Comparison of ENCODE assay signal across 8 cellular contexts in the genomic region with DNA sequence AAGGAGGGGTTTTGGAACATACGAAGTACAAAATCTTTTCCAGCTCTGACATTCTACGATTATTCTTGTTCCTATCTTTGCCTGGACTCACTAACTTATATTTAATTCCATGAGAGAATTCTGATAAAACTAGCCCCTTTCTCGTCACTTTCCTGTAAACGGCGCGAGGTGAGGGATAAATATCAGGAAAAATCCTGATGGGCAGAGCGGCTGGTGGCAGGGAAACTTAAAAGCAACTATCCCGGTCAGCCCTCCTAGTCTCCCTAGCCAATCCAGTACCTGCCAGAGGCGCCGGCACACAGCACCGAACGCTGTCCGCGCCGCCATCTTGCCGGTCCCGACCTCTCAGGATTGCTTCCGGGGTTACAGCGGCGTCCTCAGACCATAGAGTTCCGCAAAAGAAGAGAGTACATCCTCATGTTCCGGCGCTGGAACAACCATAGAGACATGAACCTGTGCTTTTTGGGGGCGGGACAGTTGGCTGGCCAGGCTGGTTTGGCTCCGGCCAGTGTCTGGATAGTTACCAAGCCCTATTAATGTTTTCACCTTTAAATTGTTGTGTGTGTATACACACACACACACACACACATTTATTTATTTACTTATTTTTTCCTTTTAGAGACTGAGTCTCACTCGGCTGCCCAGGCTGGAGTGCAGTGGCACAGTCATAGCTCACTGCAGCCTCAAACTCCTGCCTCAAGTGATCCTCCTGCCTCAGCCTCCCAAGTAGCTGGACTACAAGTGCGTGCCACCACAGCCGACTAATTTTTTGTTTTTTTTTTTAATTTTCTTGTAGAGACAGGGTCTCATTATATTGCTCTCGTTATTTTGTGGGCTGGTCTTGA. TPM values are rescaled to one million over a fixed set of nuclear protein-coding genes. Genes with fewer than 3 reads are reported as not detected.
DNase-seq lines count a peak whose midpoint lies in the region; ATAC-seq and TF ChIP-seq lines count a peak whose summit lies in the region.

A gene (minus strand): TSS at position 339 of the 845 bp plus-strand sequence. CDS start 12 bp downstream, at position 327.

- peak within 1 kb of the TSS; percentile 51 for H4K91ac ChIP-seq in trophoblast cell (ENCODE audit: low read depth, low read length)

- H3K4me1 ChIP-seq in adipocyte (ENCODE audit: control insufficient read depth, insufficient read depth, low read length), result peaks cover 20% of the 10 kb centered on the region
- no peaks in the 10 kb centered on the region for H3K4me1 ChIP-seq in trophoblast cell (ENCODE audit: control insufficient read depth in 1 of 2, insufficient read depth in 2 of 2, low read length in 2 of 2)
- H3K4me1 ChIP-seq in transverse colon, result peaks cover 5 to 26% (median 9%) of the 10 kb centered on the region in 4 donors

- intact Hi-C loops in cardiac septum (cut with DNase I), result loop anchor here (1.0 to 5.0 kb wide), 3 partner anchors 295 to 430 kb away; a partner anchor contains a TSS
- intact Hi-C loops in transverse colon (cut with DNase I; ENCODE audit: low total_unique reads), result no loop called here

- DNase-seq in NCI-H1436 (lab: John Stamatoyannopoulos, UW) (peak; percentile 91), T follicular helper cell (ENCODE audit: low read depth) (peak; percentile 87), adipocyte (ENCODE audit: low read depth) (peak; percentile 97), cardiac septum (ENCODE audit: low spot score) (peak; percentile 97), trophoblast cell (peak; percentile 96 to 97), transverse colon (peak; percentile 93)

- no peaks in the 10 kb centered on the region for H3K79me2 ChIP-seq in trophoblast cell (ENCODE audit: control insufficient read depth, insufficient read depth, low read length, poor library complexity)

- ATAC-seq in HG02798 (IDR thresholded peaks at IDR 0.05; ENCODE audit: poor library complexity, unreplicated experiment), result peak; percentile 97

- H3K9me3 ChIP-seq in adipocyte (ENCODE audit: control insufficient read depth, low read length) (no peaks in the 10 kb centered on the region), trophoblast cell (ENCODE audit: insufficient read depth, low read depth, low read length) (peaks cover 1% of the 10 kb centered on the region), transverse colon (no peaks in the 10 kb centered on the region)

- peak within 1 kb of the TSS; percentile 98 for H2AFZ ChIP-seq in trophoblast cell (ENCODE audit: insufficient read depth, low read length, poor library complexity)

- TF ChIP-seq EP300 in transverse colon (IDR thresholded peaks at IDR 0.05; ENCODE audit: low read depth), result no peak

- H4K12ac ChIP-seq in trophoblast cell (ENCODE audit: low read depth, low read length), result peak within 1 kb of the TSS; percentile 93

- H3K14ac ChIP-seq in trophoblast cell (ENCODE audit: low read length), result peak within 1 kb of the TSS; percentile 78

- no peak for TF ChIP-seq CTCF in GM12875 (IDR thresholded peaks at IDR 0.05; ENCODE audit: borderline replicate concordance, insufficient read depth, low read depth, low read length)
- no peak for TF ChIP-seq CTCF in transverse colon (IDR thresholded peaks at IDR 0.05)

- no peak within 1 kb of the TSS for H3K23ac ChIP-seq in trophoblast cell (ENCODE audit: low read length)

- H3K27ac ChIP-seq in trophoblast cell (ENCODE audit: low read depth, low read length) (peak within 1 kb of the TSS; percentile 75), transverse colon (peak within 1 kb of the TSS; percentile 78 to 91 (median 85))

- H3K36me3 ChIP-seq in adipocyte (ENCODE audit: control insufficient read depth, insufficient read depth, low read length, severe bottlenecking) (peaks cover 15% of the 10 kb centered on the region), trophoblast cell (ENCODE audit: control insufficient read depth in 1 of 2, insufficient read depth in 2 of 2, low read length in 2 of 2) (peaks cover 4 to 5% of the 10 kb centered on the region in 2 experiments), transverse colon (peaks cover 0 to 15% (median 7%) of the 10 kb centered on the region in 4 donors)

- H3K18ac ChIP-seq in trophoblast cell (ENCODE audit: low read length), result no peak within 1 kb of the TSS

- H3K4me2 ChIP-seq in trophoblast cell (ENCODE audit: low read length), result peak within 1 kb of the TSS; percentile 98

- no CpG with 5 or more reads among the region's 29 CpGs for WGBS in trophoblast cell (ENCODE audit: extremely low coverage, insufficient coverage, insufficient read length)
- WGBS in transverse colon (ENCODE audit: low coverage in 1 of 2), 2 donors, result 10 to 22% methylated on average over 10 to 29 of the region's 29 CpGs

- peaks cover 2% of the 10 kb centered on the region for H3K79me1 ChIP-seq in trophoblast cell (ENCODE audit: low read length)

- no peak within 1 kb of the TSS for H2BK5ac ChIP-seq in trophoblast cell (ENCODE audit: low read depth, low read length, poor library complexity)

- H2AK5ac ChIP-seq in trophoblast cell (ENCODE audit: low read length), result no peak within 1 kb of the TSS

- H2BK120ac ChIP-seq in trophoblast cell (ENCODE audit: insufficient read depth, low read length, poor library complexity), result no peak within 1 kb of the TSS

- H3K4ac ChIP-seq in trophoblast cell (ENCODE audit: low read depth, low read length), result peak within 1 kb of the TSS; percentile 70

- peak within 1 kb of the TSS; percentile 53 for H3K4me3 ChIP-seq in GM12875 (ENCODE audit: low read depth, low read length)
- peak within 1 kb of the TSS; percentile 100 for H3K4me3 ChIP-seq in adipocyte (ENCODE audit: low read length)
- peak within 1 kb of the TSS; percentile 78 for H3K4me3 ChIP-seq in trophoblast cell (ENCODE audit: low read depth, low read length)
- H3K4me3 ChIP-seq in transverse colon, result peak within 1 kb of the TSS; percentile 32 to 93 (median 66)

- no peak within 1 kb of the TSS for H2BK12ac ChIP-seq in trophoblast cell (ENCODE audit: low read length)

- in situ Hi-C loops in transverse colon (cut with MboI; ENCODE audit: low pct_ligation_motif_present in 1 of 4, low pct_unique_long_range_greater_than_20kb in 1 of 4, low sequenced_read_pairs in 3 of 4), result loop anchor here in 2 of 4 donors (25.0 kb wide), 2 partner anchors 280 to 305 kb away; a partner anchor contains a TSS

- no peaks in the 10 kb centered on the region for H3K27me3 ChIP-seq in adipocyte (replicated peaks; ENCODE audit: control insufficient read depth, insufficient read depth, low read length)
- no peaks in the 10 kb centered on the region for H3K27me3 ChIP-seq in trophoblast cell (ENCODE audit: insufficient read depth, low read length)
- no peaks in the 10 kb centered on the region for H3K27me3 ChIP-seq in transverse colon

- peak within 1 kb of the TSS; percentile 93 for H4K8ac ChIP-seq in trophoblast cell (ENCODE audit: low read depth, low read length)

- peak; percentile 83 for TF ChIP-seq POLR2A in transverse colon (IDR thresholded peaks at IDR 0.05)

- H3K9ac ChIP-seq in adipocyte (ENCODE audit: low read length), result peak within 1 kb of the TSS; percentile 99
- H3K9ac ChIP-seq in trophoblast cell (ENCODE audit: low read length), result peak within 1 kb of the TSS; percentile 77

RNA-seq across cellular contexts. Expression of the gene that starts here (rescaled TPM):
- total RNA-seq in cardiac septum, result 54.9 TPM
- polyA plus RNA-seq in trophoblast cell (2013), result 21.6 and 21.9 TPM in 2 replicates
- 10 to 100 TPM; 23.6 to 75.4 (median 24.6) TPM for total RNA-seq in transverse colon

Comparison
In these comparisons a context has a peak if more than half of its experiments do, and no peak if none do; other contexts are left out.
1. Peak in every context shown above with its lines: DNase-seq, ATAC-seq, H3K4me3 ChIP-seq and H3K27ac ChIP-seq.